2 cellular contexts compared by ENCODE assay signal in the genomic region with DNA sequence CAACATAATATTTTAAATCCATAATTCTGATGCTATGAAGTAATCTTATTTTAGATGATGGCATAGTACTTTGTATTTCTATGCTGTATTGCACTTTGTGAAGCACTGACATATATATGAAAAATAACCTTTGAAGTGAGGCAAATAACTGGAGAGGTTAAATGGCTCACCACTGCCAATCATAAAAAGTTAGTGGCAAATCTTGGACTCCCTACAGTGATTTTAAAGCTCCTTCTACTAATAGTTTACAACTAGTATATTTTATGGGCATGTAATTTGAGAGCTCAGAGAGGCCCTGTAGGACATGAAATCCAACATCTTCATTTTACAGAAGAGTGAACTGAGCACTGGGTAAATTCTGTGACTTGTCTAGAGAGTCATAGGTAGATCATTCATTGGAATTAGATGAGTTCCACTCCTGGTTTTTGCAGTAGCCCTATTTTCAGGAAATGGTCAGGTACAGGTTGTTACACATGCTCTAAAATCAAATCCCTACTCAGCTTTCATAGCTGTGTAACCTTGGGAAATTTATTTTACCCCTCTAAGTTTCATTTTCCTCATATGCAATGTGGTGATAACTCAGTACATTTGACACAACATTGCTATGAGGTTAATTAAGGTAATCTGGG.
TF ChIP-seq lines count a peak whose summit lies in the region.

No MANE protein-coding gene starts in this region.

TF ChIP-seq in liver, 16 proteins besides CTCF, POLR2A, EP300 and RAD21:
- peak; percentile 20 for TF ChIP-seq REST (IDR thresholded peaks at IDR 0.05)
- TF ChIP-seq YY1 (IDR thresholded peaks at IDR 0.05) = peak; percentile 30
- peak in 1 of 2 donors; percentile 36 for TF ChIP-seq RXRA (IDR thresholded peaks at IDR 0.05)
- TF ChIP-seq TAF1 (conservative IDR thresholded peaks at IDR 0.05) = no peak
- no peak for TF ChIP-seq ATF3 (IDR thresholded peaks at IDR 0.05)
- peak; percentile 61 for TF ChIP-seq SP1 (IDR thresholded peaks at IDR 0.05)
- no peak for TF ChIP-seq NR2F2 (IDR thresholded peaks at IDR 0.05)
- TF ChIP-seq FOXA1 (IDR thresholded peaks at IDR 0.05) = no peak
- no peak for TF ChIP-seq GABPA (IDR thresholded peaks at IDR 0.05 in 1 of 2, conservative IDR thresholded peaks at IDR 0.05 in 1 of 2)
- TF ChIP-seq HNF4A (conservative IDR thresholded peaks at IDR 0.05) = peak in 1 of 2 donors; percentile 16
- peak; percentile 50 for TF ChIP-seq MAX (IDR thresholded peaks at IDR 0.05)
- TF ChIP-seq ZBTB33 (IDR thresholded peaks at IDR 0.05) = no peak
- TF ChIP-seq HNF4G (IDR thresholded peaks at IDR 0.05) = no peak
- TF ChIP-seq FOXA2 (IDR thresholded peaks at IDR 0.05) = peak; percentile 41
- TF ChIP-seq EGR1 (IDR thresholded peaks at IDR 0.05; ENCODE audit: low read depth in 2 of 2) = no peak
- TF ChIP-seq JUND (IDR thresholded peaks at IDR 0.05) = no peak

TF ChIP-seq in HepG2, 621 proteins besides CTCF, POLR2A, EP300 and RAD21:
- TF ChIP-seq ZNF180 (CRISPR knock-in tag; IDR thresholded peaks at IDR 0.05; ENCODE audit: borderline replicate concordance, low read depth) (no peak), GPBP1L1 (CRISPR knock-in tag; IDR thresholded peaks at IDR 0.05) (no peak), TBL1XR1 (IDR thresholded peaks at IDR 0.05; ENCODE audit: borderline replicate concordance, low read length, partially characterized antibody) (no peak), KLF6 (CRISPR knock-in tag; IDR thresholded peaks at IDR 0.05) (no peak), NFE2L1 (CRISPR knock-in tag; IDR thresholded peaks at IDR 0.05; ENCODE audit: borderline replicate concordance) (no peak), PREB (CRISPR knock-in tag; IDR thresholded peaks at IDR 0.05) (no peak), ZNF232 (CRISPR knock-in tag; IDR thresholded peaks at IDR 0.05; ENCODE audit: borderline replicate concordance) (no peak), ZNF713 (CRISPR knock-in tag; IDR thresholded peaks at IDR 0.05) (no peak), IRF2 (CRISPR knock-in tag; IDR thresholded peaks at IDR 0.05) (no peak), ZNF891 (CRISPR knock-in tag; IDR thresholded peaks at IDR 0.05) (no peak), NFAT5 (CRISPR knock-in tag; IDR thresholded peaks at IDR 0.05) (no peak), PAX8 (CRISPR knock-in tag; IDR thresholded peaks at IDR 0.05; ENCODE audit: borderline replicate concordance) (no peak), MLLT10 (CRISPR knock-in tag; IDR thresholded peaks at IDR 0.05) (no peak), ZNF12 (CRISPR knock-in tag; IDR thresholded peaks at IDR 0.05) (no peak), ZBTB34 (CRISPR knock-in tag; IDR thresholded peaks at IDR 0.05) (no peak), ZNF274 (CRISPR knock-in tag; IDR thresholded peaks at IDR 0.05) (no peak)
- TF ChIP-seq, protein P1, sequence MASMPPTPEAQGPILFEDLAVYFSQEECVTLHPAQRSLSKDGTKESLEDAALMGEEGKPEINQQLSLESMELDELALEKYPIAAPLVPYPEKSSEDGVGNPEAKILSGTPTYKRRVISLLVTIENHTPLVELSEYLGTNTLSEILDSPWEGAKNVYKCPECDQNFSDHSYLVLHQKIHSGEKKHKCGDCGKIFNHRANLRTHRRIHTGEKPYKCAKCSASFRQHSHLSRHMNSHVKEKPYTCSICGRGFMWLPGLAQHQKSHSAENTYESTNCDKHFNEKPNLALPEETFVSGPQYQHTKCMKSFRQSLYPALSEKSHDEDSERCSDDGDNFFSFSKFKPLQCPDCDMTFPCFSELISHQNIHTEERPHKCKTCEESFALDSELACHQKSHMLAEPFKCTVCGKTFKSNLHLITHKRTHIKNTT (CRISPR knock-in tag; IDR thresholded peaks at IDR 0.05) = no peak
